Comparison of ENCODE assay signal across 10 cellular contexts in the genomic region with DNA sequence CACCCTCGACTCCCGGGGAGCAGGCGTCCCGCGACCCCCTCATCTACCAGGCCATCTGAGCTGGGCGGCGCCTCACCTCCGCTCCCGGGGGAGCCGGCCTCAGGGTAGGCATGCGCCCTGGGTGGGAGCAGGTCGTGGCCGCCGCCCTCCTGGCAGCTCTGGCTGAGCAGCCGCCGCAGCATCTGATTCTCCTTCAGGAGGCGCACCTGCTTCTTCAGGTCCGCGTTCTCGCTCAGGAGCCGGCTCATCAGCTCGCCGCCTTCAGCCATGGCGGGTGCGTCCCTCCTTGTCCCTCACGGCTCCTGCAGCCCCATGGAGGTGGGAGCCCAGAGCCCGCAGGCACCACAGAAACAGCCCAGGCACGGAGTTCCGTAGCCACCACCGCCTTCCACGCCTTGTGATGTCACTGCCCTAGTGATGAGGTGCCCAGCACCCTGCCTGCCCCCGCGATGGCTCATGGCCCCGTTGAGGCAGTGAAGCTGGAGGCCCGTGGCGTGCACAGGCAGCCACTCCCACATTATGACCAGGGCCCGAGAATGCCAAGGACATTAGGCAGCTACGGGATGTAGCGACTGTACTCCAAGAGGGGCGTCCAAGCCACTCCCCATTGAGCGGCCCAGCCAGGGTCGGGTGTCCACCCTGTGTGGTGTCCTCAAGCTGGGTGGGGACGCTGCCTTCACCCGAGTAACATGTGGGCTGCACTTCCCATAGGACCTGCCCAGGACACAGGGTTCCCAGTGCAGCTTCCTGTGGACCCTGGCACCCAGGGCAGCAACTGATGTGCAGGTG. TPM values are rescaled to one million over a fixed set of nuclear protein-coding genes. Genes with fewer than 3 reads are reported as not detected.
DNase-seq lines count a peak whose midpoint lies in the region; ATAC-seq and TF ChIP-seq lines count a peak whose summit lies in the region.
"Had no signal": no experiment of that assay in that cellular context is flagged by ENCODE, and none has a peak within 500 bp of the region (broad histone marks: within the 10 kb centered on the region; RNA-seq: fewer than 3 reads in every experiment).

No MANE protein-coding gene starts in this region.

- WGBS in sigmoid colon, 2 donors, result 89 to 92% methylated on average over 44 of the region's 44 CpGs

- peaks cover 0 to 13% (median 9%) of the 10 kb centered on the region in 4 donors for H3K4me1 ChIP-seq in sigmoid colon

- no peaks in the 10 kb centered on the region for H3K9me3 Mint-ChIP-seq in T-helper 2 cell treated with Interferon-gamma antibody and Interleukin-4, amounts not matched to agents 5 μg/mL and 100 μg/mL, for 36 hours
- H3K9me3 Mint-ChIP-seq in WTC11, result peaks cover 6% of the 10 kb centered on the region

- no peak for ATAC-seq in WTC11
- ATAC-seq: SK-N-SH treated with all-trans-retinoic acid at 6 μM for 48 hours had no signal

- peak overlapping the region; percentile 72 for H3K4me3 Mint-ChIP-seq in T-helper 2 cell treated with Interferon-gamma antibody and Interleukin-4, amounts not matched to agents 5 μg/mL and 100 μg/mL, for 36 hours
- peak overlapping the region; percentile 72 for H3K4me3 Mint-ChIP-seq in WTC11

- TF ChIP-seq CTCF in WTC11 (IDR thresholded peaks at IDR 0.05), result no peak
- no peak for TF ChIP-seq CTCF in sigmoid colon (IDR thresholded peaks at IDR 0.05)

- peak overlapping the region; percentile 76 for H3K27ac Mint-ChIP-seq in T-helper 2 cell treated with Interferon-gamma antibody and Interleukin-4, amounts not matched to agents 5 μg/mL and 100 μg/mL, for 36 hours
- H3K27ac Mint-ChIP-seq in WTC11, result peak overlapping the region; percentile 49; the same call in 1 of the 2 replicates

- POLR2A ChIA-PET in WTC11 (lab: Charles Lee), result no interaction called here

- H3K4me1 Mint-ChIP-seq in T-helper 2 cell treated with Interferon-gamma antibody and Interleukin-4, amounts not matched to agents 5 μg/mL and 100 μg/mL, for 36 hours (ENCODE audit: low read depth), result peaks cover 6% of the 10 kb centered on the region
- peaks cover 21% of the 10 kb centered on the region for H3K4me1 Mint-ChIP-seq in WTC11

- H3K27me3 Mint-ChIP-seq in T-helper 2 cell treated with Interferon-gamma antibody and Interleukin-4, amounts not matched to agents 5 μg/mL and 100 μg/mL, for 36 hours (ENCODE audit: low read depth), result no peaks in the 10 kb centered on the region
- H3K27me3 Mint-ChIP-seq in WTC11 (ENCODE audit: low read depth), result no peaks in the 10 kb centered on the region

- peak overlapping the region in 1 of 4 donors; percentile 39 for H3K27ac ChIP-seq in sigmoid colon

- H3K4me3 ChIP-seq in sigmoid colon, result no peak overlapping the region

- no peaks in the 10 kb centered on the region for H3K9me3 ChIP-seq in sigmoid colon

- TF ChIP-seq POLR2A in sigmoid colon (IDR thresholded peaks at IDR 0.05), result no peak

- H3K36me3 Mint-ChIP-seq in T-helper 2 cell treated with Interferon-gamma antibody and Interleukin-4, amounts not matched to agents 5 μg/mL and 100 μg/mL, for 36 hours (ENCODE audit: low read depth), result no peaks in the 10 kb centered on the region
- peaks cover 6% of the 10 kb centered on the region for H3K36me3 Mint-ChIP-seq in WTC11

- no peak for TF ChIP-seq EP300 in sigmoid colon (IDR thresholded peaks at IDR 0.05)

- H3K36me3 ChIP-seq in sigmoid colon, result no peaks in the 10 kb centered on the region

- DNase-seq in T-helper 2 cell treated with Interferon-gamma antibody and Interleukin-4, amounts not matched to agents 5 μg/mL and 100 μg/mL, for 36 hours (ENCODE audit: low spot score), result no peak
- no peak for DNase-seq in T-helper 2 cell
- no peak for DNase-seq in WTC11 (ENCODE audit: low spot score)
- peak; percentile 76 for DNase-seq in cardiac septum (ENCODE audit: low spot score)
- peak; percentile 71 for DNase-seq in sigmoid colon
- no peak for DNase-seq in dedifferentiated amniotic fluid mesenchymal stem cell (ENCODE audit: extremely low spot score)
- DNase-seq in cerebellar cortex (ENCODE audit: low spot score), result no peak
- no peak for DNase-seq in AML-193 (lab: John Stamatoyannopoulos, UW)
- DNase-seq: NCI-H187 treated with DMSO at 0.1 percent for 48 hours had no signal

- H3K27me3 ChIP-seq in sigmoid colon, result peaks cover 0 to 9% (median 0%) of the 10 kb centered on the region in 3 donors

- intact Hi-C loops in cardiac septum (cut with DNase I), result no loop called here
- intact Hi-C loops in sigmoid colon (cut with DNase I), result loop anchor here (5.0 kb wide), 1 partner anchor 40 kb away; no protein-coding TSS in a partner anchor

- CTCF ChIA-PET in WTC11 (lab: Charles Lee), result interaction anchor here (0.8 to 2.0 kb wide), 5 partner anchors 10 to 40 kb away, joined by 3 to 8 read pairs (median 6); no protein-coding TSS in a partner anchor

TF ChIP-seq in WTC11, 78 proteins besides CTCF, POLR2A, EP300 and RAD21 (continues in another document):
- TF ChIP-seq SMAD3 (CRISPR knock-in tag; IDR thresholded peaks at IDR 0.05; ENCODE audit: borderline replicate concordance), result no peak
- no peak for TF ChIP-seq NR2C2 (CRISPR knock-in tag; IDR thresholded peaks at IDR 0.05)
- TF ChIP-seq JAZF1 (CRISPR knock-in tag; IDR thresholded peaks at IDR 0.05), result no peak
- TF ChIP-seq PRRX2 (CRISPR knock-in tag; IDR thresholded peaks at IDR 0.05), result no peak
- no peak for TF ChIP-seq NR3C1 (CRISPR knock-in tag; conservative IDR thresholded peaks at IDR 0.05; ENCODE audit: low read depth)
- TF ChIP-seq, protein P1, sequence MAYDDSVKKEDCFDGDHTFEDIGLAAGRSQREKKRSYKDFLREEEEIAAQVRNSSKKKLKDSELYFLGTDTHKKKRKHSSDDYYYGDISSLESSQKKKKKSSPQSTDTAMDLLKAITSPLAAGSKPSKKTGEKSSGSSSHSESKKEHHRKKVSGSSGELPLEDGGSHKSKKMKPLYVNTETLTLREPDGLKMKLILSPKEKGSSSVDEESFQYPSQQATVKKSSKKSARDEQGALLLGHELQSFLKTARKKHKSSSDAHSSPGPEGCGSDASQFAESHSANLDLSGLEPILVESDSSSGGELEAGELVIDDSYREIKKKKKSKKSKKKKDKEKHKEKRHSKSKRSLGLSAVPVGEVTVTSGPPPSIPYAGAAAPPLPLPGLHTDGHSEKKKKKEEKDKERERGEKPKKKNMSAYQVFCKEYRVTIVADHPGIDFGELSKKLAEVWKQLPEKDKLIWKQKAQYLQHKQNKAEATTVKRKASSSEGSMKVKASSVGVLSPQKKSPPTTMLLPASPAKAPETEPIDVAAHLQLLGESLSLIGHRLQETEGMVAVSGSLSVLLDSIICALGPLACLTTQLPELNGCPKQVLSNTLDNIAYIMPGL (CRISPR knock-in tag; IDR thresholded peaks at IDR 0.05), result no peak
- TF ChIP-seq, protein P2, sequence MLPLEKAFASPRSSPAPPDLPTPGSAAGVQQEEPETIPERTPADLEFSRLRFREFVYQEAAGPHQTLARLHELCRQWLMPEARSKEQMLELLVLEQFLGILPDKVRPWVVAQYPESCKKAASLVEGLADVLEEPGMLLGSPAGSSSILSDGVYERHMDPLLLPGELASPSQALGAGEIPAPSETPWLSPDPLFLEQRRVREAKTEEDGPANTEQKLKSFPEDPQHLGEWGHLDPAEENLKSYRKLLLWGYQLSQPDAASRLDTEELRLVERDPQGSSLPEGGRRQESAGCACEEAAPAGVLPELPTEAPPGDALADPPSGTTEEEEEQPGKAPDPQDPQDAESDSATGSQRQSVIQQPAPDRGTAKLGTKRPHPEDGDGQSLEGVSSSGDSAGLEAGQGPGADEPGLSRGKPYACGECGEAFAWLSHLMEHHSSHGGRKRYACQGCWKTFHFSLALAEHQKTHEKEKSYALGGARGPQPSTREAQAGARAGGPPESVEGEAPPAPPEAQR (CRISPR knock-in tag; IDR thresholded peaks at IDR 0.05), result no peak
- no peak for TF ChIP-seq NFATC4 (CRISPR knock-in tag; IDR thresholded peaks at IDR 0.05)
- no peak for TF ChIP-seq ZNF317 (CRISPR knock-in tag; IDR thresholded peaks at IDR 0.05; ENCODE audit: borderline replicate concordance, low read depth)
- TF ChIP-seq, protein P3, sequence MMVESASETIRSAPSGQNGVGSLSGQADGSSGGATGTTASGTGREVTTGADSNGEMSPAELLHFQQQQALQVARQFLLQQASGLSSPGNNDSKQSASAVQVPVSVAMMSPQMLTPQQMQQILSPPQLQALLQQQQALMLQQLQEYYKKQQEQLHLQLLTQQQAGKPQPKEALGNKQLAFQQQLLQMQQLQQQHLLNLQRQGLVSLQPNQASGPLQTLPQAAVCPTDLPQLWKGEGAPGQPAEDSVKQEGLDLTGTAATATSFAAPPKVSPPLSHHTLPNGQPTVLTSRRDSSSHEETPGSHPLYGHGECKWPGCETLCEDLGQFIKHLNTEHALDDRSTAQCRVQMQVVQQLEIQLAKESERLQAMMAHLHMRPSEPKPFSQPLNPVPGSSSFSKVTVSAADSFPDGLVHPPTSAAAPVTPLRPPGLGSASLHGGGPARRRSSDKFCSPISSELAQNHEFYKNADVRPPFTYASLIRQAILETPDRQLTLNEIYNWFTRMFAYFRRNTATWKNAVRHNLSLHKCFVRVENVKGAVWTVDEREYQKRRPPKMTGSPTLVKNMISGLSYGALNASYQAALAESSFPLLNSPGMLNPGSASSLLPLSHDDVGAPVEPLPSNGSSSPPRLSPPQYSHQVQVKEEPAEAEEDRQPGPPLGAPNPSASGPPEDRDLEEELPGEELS (CRISPR knock-in tag; IDR thresholded peaks at IDR 0.05), result no peak
- TF ChIP-seq, protein P4, sequence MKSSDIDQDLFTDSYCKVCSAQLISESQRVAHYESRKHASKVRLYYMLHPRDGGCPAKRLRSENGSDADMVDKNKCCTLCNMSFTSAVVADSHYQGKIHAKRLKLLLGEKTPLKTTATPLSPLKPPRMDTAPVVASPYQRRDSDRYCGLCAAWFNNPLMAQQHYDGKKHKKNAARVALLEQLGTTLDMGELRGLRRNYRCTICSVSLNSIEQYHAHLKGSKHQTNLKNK (CRISPR knock-in tag; IDR thresholded peaks at IDR 0.05), result no peak
- no peak for TF ChIP-seq TEAD1 (CRISPR knock-in tag; IDR thresholded peaks at IDR 0.05)
- TF ChIP-seq, protein P5, sequence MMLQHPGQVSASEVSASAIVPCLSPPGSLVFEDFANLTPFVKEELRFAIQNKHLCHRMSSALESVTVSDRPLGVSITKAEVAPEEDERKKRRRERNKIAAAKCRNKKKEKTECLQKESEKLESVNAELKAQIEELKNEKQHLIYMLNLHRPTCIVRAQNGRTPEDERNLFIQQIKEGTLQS (CRISPR knock-in tag; conservative IDR thresholded peaks at IDR 0.05), result no peak

RNA-seq across cellular contexts. Expression of a gene that starts 1.5 kb away (rescaled TPM):
- total RNA-seq in WTC11 (2021) (56.5 to 61.7 TPM (median 57.6 TPM) in 3 replicates), cardiac septum (7.3 TPM), sigmoid colon (10 to 100 TPM in 1 of 4 donors, 1 to 10 TPM in 2, under 1 TPM in 1; 0.95 to 18.3 (median 7.1) TPM)
- polyA plus RNA-seq in sigmoid colon, result 10 to 100 TPM in 1 of 3 donors, 1 to 10 TPM in 2; 3.2 to 11.0 (median 7.8) TPM

RNA-seq across cellular contexts. Expression of a gene that starts 27.4 kb away (rescaled TPM):
- total RNA-seq in WTC11 (2021) (6.1 to 9.6 TPM (median 9.5 TPM) in 3 replicates), cardiac septum (0.83 TPM), sigmoid colon (1 to 10 TPM in 1 of 4 donors, not detected in 3; 1.4 TPM)
- under 1 TPM in 1 of 3 donors, not detected in 2; 0.20 TPM for polyA plus RNA-seq in sigmoid colon

RNA-seq across cellular contexts. Expression of a gene that starts 45.8 kb away (rescaled TPM):
- total RNA-seq in WTC11 (2021) (79.9 to 101 TPM (median 92.6 TPM) in 3 replicates), cardiac septum (34.9 TPM), sigmoid colon (10 to 100 TPM; 47.6 to 63.7 (median 57.0) TPM)
- 10 to 100 TPM; 17.4 to 78.6 (median 27.5) TPM for polyA plus RNA-seq in sigmoid colon

Comparison
In these comparisons a context has a peak if more than half of its experiments do, and no peak if none do; other contexts are left out.
1. DNase-seq: peak in cardiac septum (single experiment) and sigmoid colon (single experiment); none in T-helper 2 cell treated with Interferon-gamma antibody and Interleukin-4, amounts not matched to agents 5 μg/mL and 100 μg/mL, for 36 hours (single experiment), T-helper 2 cell (0 of 5), WTC11 (single experiment), dedifferentiated amniotic fluid mesenchymal stem cell (single experiment), cerebellar cortex (single experiment) and AML-193 (0 of 2).